Comparison of ENCODE assay signal across 17 cellular contexts in the genomic region with DNA sequence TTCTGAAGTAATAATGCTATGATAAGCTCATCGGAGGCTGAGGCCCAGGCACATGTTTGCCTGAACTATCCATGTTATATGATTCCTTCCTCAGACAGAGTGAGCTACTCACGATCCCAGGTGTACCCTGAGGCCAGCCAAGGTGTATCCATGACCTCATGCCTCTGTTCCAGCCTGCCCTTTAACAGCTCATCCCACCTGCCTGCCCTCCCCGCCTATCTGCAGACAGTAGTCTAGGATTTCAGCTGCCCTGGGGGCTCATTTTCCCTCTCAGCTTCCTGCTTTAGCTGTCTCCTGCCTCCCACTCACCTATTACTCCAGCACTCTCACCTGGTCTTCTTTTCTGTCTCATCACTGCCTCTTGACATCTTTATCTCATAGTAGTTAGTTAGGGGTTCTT. TPM values are rescaled to one million over a fixed set of nuclear protein-coding genes. Genes with fewer than 3 reads are reported as not detected.
DNase-seq lines count a peak whose midpoint lies in the region; ATAC-seq and TF ChIP-seq lines count a peak whose summit lies in the region.
"Had no signal": no experiment of that assay in that cellular context is flagged by ENCODE, and none has a peak within 500 bp of the region (broad histone marks: within the 10 kb centered on the region; RNA-seq: fewer than 3 reads in every experiment).

No MANE protein-coding gene starts in this region.

- in situ Hi-C loops in mammary epithelial cell (cut with MboI; ENCODE audit: low sequenced_read_pairs in 2 of 2) = no loop called here

- H3K9me3 ChIP-seq in mammary epithelial cell (replicated peaks; ENCODE audit: insufficient read depth, low read length) = no peaks in the 10 kb centered on the region
- H3K9me3 ChIP-seq in testis = no peaks in the 10 kb centered on the region
- no peaks in the 10 kb centered on the region for H3K9me3 ChIP-seq in right lobe of liver
- H3K9me3 ChIP-seq: thoracic aorta had no signal

- peak overlapping the region; percentile 38 for H3K9ac ChIP-seq in mammary epithelial cell (ENCODE audit: insufficient read depth, low read length)

- no peak for ATAC-seq in right lobe of liver
- ATAC-seq: activated T-helper 17 cell treated with anti-CD3 and anti-CD28 coated beads, Interleukin-2, amount 50 U/mL, for 72 hours; SK-N-SH treated with all-trans-retinoic acid at 6 μM for 48 hours had no signal

- TF ChIP-seq CTCF in mammary epithelial cell (conservative IDR thresholded peaks at IDR 0.05 in 1 of 2, IDR thresholded peaks at IDR 0.05 in 1 of 2; ENCODE audit: extremely low read depth in 1 of 2, insufficient read depth in 1 of 2, low read depth in 1 of 2, low read length in 2 of 2) (no peak), testis (IDR thresholded peaks at IDR 0.05) (no peak), right lobe of liver (IDR thresholded peaks at IDR 0.05) (no peak)

- no peak overlapping the region for H3K4me3 ChIP-seq in mammary epithelial cell (replicated peaks in 1 of 3; ENCODE audit: insufficient read depth in 1 of 3, low read depth in 2 of 3, low read length in 3 of 3)
- no peak overlapping the region for H3K4me3 ChIP-seq in skin epidermis
- H3K4me3 ChIP-seq in testis = no peak overlapping the region
- no peak overlapping the region for H3K4me3 ChIP-seq in right lobe of liver
- H3K4me3 ChIP-seq: thoracic aorta had no signal

- BruUV-seq in mammary epithelial cell (replicated peaks; lab: Mats Ljungman, UMichigan) = no TSS peak

- DNase-seq in NCI-H2081 (lab: John Stamatoyannopoulos, UW) = peak; percentile 48 to 70
- DNase-seq in NCI-H2081 treated with DMSO at 0.1 percent for 48 hours (lab: John Stamatoyannopoulos, UW) = no peak
- DNase-seq in NCI-H2196 (lab: John Stamatoyannopoulos, UW; ENCODE audit: unreplicated experiment) = peak; percentile 93
- peak; percentile 97 for DNase-seq in mammary epithelial cell
- DNase-seq in stimulated activated CD4-positive, alpha-beta T cell treated with anti-CD3 and anti-CD28 coated beads, Interleukin-4, amount 100 ng/mL, for 1 hour = no peak
- DNase-seq in testis = no peak
- DNase-seq in right lobe of liver = no peak
- DNase-seq: ACHN; activated CD4-positive, CD25-positive, alpha-beta regulatory T cell treated with anti-CD3 and anti-CD28 coated beads, Interleukin-2, amount 50 U/mL, for 72 hours; retina had no signal

- H3K79me2 ChIP-seq in mammary epithelial cell (ENCODE audit: insufficient read depth, low read length) = no peaks in the 10 kb centered on the region

- H3K4me2 ChIP-seq in mammary epithelial cell (ENCODE audit: insufficient read depth, low read depth, low read length) = peak overlapping the region; percentile 38

- H3K36me3 ChIP-seq in mammary epithelial cell (ENCODE audit: insufficient read depth, low read length) = no peaks in the 10 kb centered on the region
- H3K36me3 ChIP-seq in testis (ENCODE audit: low read depth, missing control alignments) = no peaks in the 10 kb centered on the region
- H3K36me3 ChIP-seq in right lobe of liver = no peaks in the 10 kb centered on the region
- H3K36me3 ChIP-seq: thoracic aorta had no signal

- H3K4me1 ChIP-seq in mammary epithelial cell (ENCODE audit: insufficient read depth, low read length) (peaks cover 78% of the 10 kb centered on the region), testis (no peaks in the 10 kb centered on the region), right lobe of liver (peaks cover 0 to 11% (median 0%) of the 10 kb centered on the region in 4 donors)

- peak overlapping the region; percentile 46 for H2AFZ ChIP-seq in mammary epithelial cell (ENCODE audit: low read depth, low read length)

- WGBS in mammary epithelial cell (ENCODE audit: low coverage, missing lambda C conversion rate) = 5% methylated on average over 3 of the region's 3 CpGs
- WGBS in testis, 2 donors = 70 to 72% methylated on average over 3 of the region's 3 CpGs
- 61% methylated on average over 3 of the region's 3 CpGs for WGBS in right lobe of liver (ENCODE audit: insufficient coverage, low coverage, low lambda C conversion rate, missing lambda C conversion rate)

- dilution Hi-C loops in mammary epithelial cell (cut with HindIII; ENCODE audit: low sequenced_read_pairs) = no loop called here

- TF ChIP-seq POLR2A in testis (IDR thresholded peaks at IDR 0.05) (no peak), right lobe of liver (IDR thresholded peaks at IDR 0.05) (no peak)

- H4K20me1 ChIP-seq in mammary epithelial cell (ENCODE audit: insufficient read depth, low read length) = no peaks in the 10 kb centered on the region

- no peaks in the 10 kb centered on the region for H3K27me3 ChIP-seq in mammary epithelial cell (ENCODE audit: insufficient read depth, low read length)
- no peaks in the 10 kb centered on the region for H3K27me3 ChIP-seq in testis
- no peaks in the 10 kb centered on the region for H3K27me3 ChIP-seq in right lobe of liver

- CTCF ChIA-PET in mammary epithelial cell (lab: Charles Lee; ENCODE audit: low non-redundant PET) = interaction anchor here (0.6 to 1.4 kb wide), 2 partner anchors 17 to 85 kb away, joined by 3 to 7 read pairs; no protein-coding TSS in a partner anchor

- peak overlapping the region; percentile 82 for H3K27ac ChIP-seq in mammary epithelial cell (ENCODE audit: insufficient read depth, low read depth, low read length)
- peak overlapping the region in 17 of 21 experiments; percentile 8 to 76 (median 51) for H3K27ac ChIP-seq in skin epidermis
- no peak overlapping the region for H3K27ac ChIP-seq in testis
- no peak overlapping the region for H3K27ac ChIP-seq in right lobe of liver
- H3K27ac ChIP-seq: thoracic aorta had no signal

- intact Hi-C loops in mammary epithelial cell (cut with micrococcal nuclease) (loop anchor here (1.0 kb wide), 1 partner anchor 10 kb away; no protein-coding TSS in a partner anchor), testis (cut with DNase I; ENCODE audit: low total_unique reads) (no loop called here), right lobe of liver (cut with DNase I) (no loop called here)

RNA-seq across cellular contexts. Expression of gene IL24, which starts 1.9 kb away (rescaled TPM):
- total RNA-seq in mammary epithelial cell (not detected), testis (not detected), right lobe of liver (not detected)
- polyA plus RNA-seq in mammary epithelial cell (0.09 TPM), testis (ENCODE audit: insufficient read depth, low read depth, low replicate concordance) (not detected)
- polyA minus RNA-seq in mammary epithelial cell = not detected
- total RNA-seq: mucosa of gallbladder, thoracic aorta had no signal
- polyA plus RNA-seq: esophagus had no signal

RNA-seq across cellular contexts. Expression of gene FCMR, which starts 26.4 kb away (rescaled TPM):
- total RNA-seq in mammary epithelial cell (1 to 10 TPM; 1.2 to 5.0 TPM), testis (1 to 10 TPM; 1.1 to 1.3 TPM), right lobe of liver (1 to 10 TPM in 5 of 6 experiments, under 1 TPM in 1; 0.80 to 3.2 (median 1.4) TPM)
- polyA plus RNA-seq in mammary epithelial cell (5.4 TPM), testis (ENCODE audit: insufficient read depth, low read depth, low replicate concordance) (5.3 TPM)
- not detected for polyA minus RNA-seq in mammary epithelial cell

RNA-seq across cellular contexts. Expression of gene IL20, which starts 29.9 kb away (rescaled TPM):
- total RNA-seq in mammary epithelial cell (not detected), testis (under 1 TPM in 1 of 2 donors, not detected in 1; 0.43 TPM), right lobe of liver (not detected)
- polyA plus RNA-seq in mammary epithelial cell (0.10 TPM), testis (ENCODE audit: insufficient read depth, low read depth, low replicate concordance) (0.37 TPM)
- polyA minus RNA-seq in mammary epithelial cell = not detected
- total RNA-seq: activated T-helper 17 cell treated with anti-CD3 and anti-CD28 coated beads, Interleukin-2, amount 50 U/mL, for 72 hours; mucosa of gallbladder; thoracic aorta had no signal
- polyA plus RNA-seq: IgD-negative memory B cell had no signal

RNA-seq across cellular contexts. Expression of gene PIGR, which starts 50.9 kb away (rescaled TPM):
- total RNA-seq in mammary epithelial cell (10 to 100 TPM in 1 of 2 donors, not detected in 1; 10.7 TPM), testis (not detected), right lobe of liver (100 to 1,000 TPM in 2 of 6 experiments, 10 to 100 TPM in 4; 20.6 to 134 (median 85.1) TPM)
- polyA plus RNA-seq in mammary epithelial cell (0.03 TPM), testis (ENCODE audit: insufficient read depth, low read depth, low replicate concordance) (0.38 TPM)
- polyA minus RNA-seq in mammary epithelial cell = 1.4 TPM

Comparison
In these comparisons a context has a peak if more than half of its experiments do, and no peak if none do; other contexts are left out.
1. DNase-seq: peak in NCI-H2081 (2 of 2), NCI-H2196 (single experiment) and mammary epithelial cell (single experiment); none in NCI-H2081 treated with DMSO at 0.1 percent for 48 hours (single experiment), stimulated activated CD4-positive, alpha-beta T cell treated with anti-CD3 and anti-CD28 coated beads, Interleukin-4, amount 100 ng/mL, for 1 hour (single experiment), testis (single experiment) and right lobe of liver (0 of 3).
2. H3K27ac ChIP-seq: peak in mammary epithelial cell (single experiment) and skin epidermis (17 of 21); none in testis (0 of 2) and right lobe of liver (0 of 3).